9 cellular contexts compared by ENCODE assay signal in the genomic region with DNA sequence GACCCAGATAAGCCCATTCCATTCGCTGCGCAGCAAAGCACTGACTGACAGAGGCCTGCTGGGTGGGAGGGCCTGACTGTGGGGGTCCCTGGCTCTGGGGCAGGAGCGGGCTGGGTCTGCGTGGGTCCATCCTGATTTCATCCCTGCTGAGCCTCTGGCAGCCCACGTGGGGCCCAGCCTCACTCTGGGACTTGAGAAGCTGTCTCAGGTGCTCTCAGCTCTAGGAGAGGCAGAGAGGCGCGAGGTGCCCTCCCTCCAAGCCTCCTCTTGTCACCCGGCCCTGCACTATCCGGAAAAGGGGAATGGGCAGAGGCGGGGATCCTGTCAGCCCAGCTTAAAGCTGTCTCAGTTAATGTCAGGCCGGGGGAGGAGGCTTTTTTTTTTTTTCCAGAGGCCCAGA. TPM values are rescaled to one million over a fixed set of nuclear protein-coding genes. Genes with fewer than 3 reads are reported as not detected.
A peak's percentile ranks its signal among the peaks of the same experiment; 100 is the strongest.
DNase-seq lines count a peak whose midpoint lies in the region; ATAC-seq and TF ChIP-seq lines count a peak whose summit lies in the region.
"Had no signal": no experiment of that assay in that cellular context is flagged by ENCODE, and none has a peak within 500 bp of the region (broad histone marks: within the 10 kb centered on the region; RNA-seq: fewer than 3 reads in every experiment).

No MANE protein-coding gene starts in this region.

- H3K4me1 ChIP-seq in endodermal cell (ENCODE audit: control insufficient read depth, insufficient read depth, low read length) (peaks cover 3% of the 10 kb centered on the region), rectal smooth muscle tissue (ENCODE audit: control insufficient read depth, insufficient read depth, low read length) (peaks cover 10% of the 10 kb centered on the region)

- DNase-seq in DMS79 treated with DMSO at 0.1 percent for 48 hours (lab: John Stamatoyannopoulos, UW): peak; percentile 18
- DNase-seq in OCI-M1 (lab: John Stamatoyannopoulos, UW): peak; percentile 17
- peak; percentile 64 for DNase-seq in endodermal cell
- DNase-seq in middle frontal gyrus (ENCODE audit: extremely low spot score, low spot score): no peak
- no peak for DNase-seq in effector CD8-positive, alpha-beta T cell (lab: John Stamatoyannopoulos, UW)
- no peak for DNase-seq in omental fat pad (ENCODE audit: low spot score)

- H3K4me1 Mint-ChIP-seq in endodermal cell: no peaks in the 10 kb centered on the region

- H3K4me3 ChIP-seq in endodermal cell (ENCODE audit: low read length) (peak overlapping the region; percentile 81), rectal smooth muscle tissue (ENCODE audit: low read length) (peak overlapping the region; percentile 77)

- no peak overlapping the region for H3K9ac ChIP-seq in endodermal cell (ENCODE audit: extremely low read depth, low read length, poor library complexity, severe bottlenecking)
- no peak overlapping the region for H3K9ac ChIP-seq in rectal smooth muscle tissue (ENCODE audit: low read length)

- peak overlapping the region; percentile 58 for H3K4me3 Mint-ChIP-seq in endodermal cell

- peaks cover 11% of the 10 kb centered on the region for H3K27me3 Mint-ChIP-seq in endodermal cell (ENCODE audit: insufficient read depth)

- ATAC-seq in HG02571 (IDR thresholded peaks at IDR 0.05; ENCODE audit: unreplicated experiment): no peak
- ATAC-seq in omental fat pad (ENCODE audit: low FRiP score): no peak

- H3K36me3 Mint-ChIP-seq in endodermal cell (ENCODE audit: low read depth): no peaks in the 10 kb centered on the region

- WGBS in endodermal cell (ENCODE audit: insufficient coverage in 1 of 2, insufficient read length in 1 of 2), 2 experiments: 53 to 60% methylated on average over 7 to 11 of the region's 11 CpGs

- H3K27ac ChIP-seq in endodermal cell (ENCODE audit: low read depth, low read length): no peak overlapping the region
- no peak overlapping the region for H3K27ac ChIP-seq in rectal smooth muscle tissue (ENCODE audit: low read depth, low read length)

- H3K9me3 Mint-ChIP-seq in endodermal cell: no peaks in the 10 kb centered on the region

- H3K27ac Mint-ChIP-seq in endodermal cell: no peak overlapping the region

- no peaks in the 10 kb centered on the region for H3K9me3 ChIP-seq in endodermal cell (ENCODE audit: control insufficient read depth, low read length)
- H3K9me3 ChIP-seq: thyroid gland had no signal

- no peaks in the 10 kb centered on the region for H3K27me3 ChIP-seq in endodermal cell (ENCODE audit: control insufficient read depth, insufficient read depth, low read length, poor library complexity, severe bottlenecking)
- no peaks in the 10 kb centered on the region for H3K27me3 ChIP-seq in rectal smooth muscle tissue (ENCODE audit: control insufficient read depth, insufficient read depth, low read length)
- H3K27me3 ChIP-seq: thyroid gland had no signal

- H3K36me3 ChIP-seq in endodermal cell (ENCODE audit: control insufficient read depth, insufficient read depth, low read length) (no peaks in the 10 kb centered on the region), rectal smooth muscle tissue (ENCODE audit: control insufficient read depth, insufficient read depth, low read length) (no peaks in the 10 kb centered on the region)
- H3K36me3 ChIP-seq: thyroid gland had no signal

- no peak for TF ChIP-seq CTCF in endodermal cell (conservative IDR thresholded peaks at IDR 0.05)
- TF ChIP-seq CTCF in omental fat pad (IDR thresholded peaks at IDR 0.05): no peak

RNA-seq across cellular contexts. Expression of gene ABCB9, which starts 0.9 kb away (rescaled TPM):
- total RNA-seq in endodermal cell (1 to 10 TPM; 5.4 to 6.0 TPM), omental fat pad (1 to 10 TPM; 1.3 to 4.7 (median 2.7) TPM)
- polyA plus RNA-seq in endodermal cell (2013, experiment 1 of 2): 4.1 TPM
- polyA plus RNA-seq in endodermal cell (2013, experiment 2 of 2): 4.3 TPM

RNA-seq across cellular contexts. Expression of gene OGFOD2, which starts 9.7 kb away (rescaled TPM):
- total RNA-seq in endodermal cell (10 to 100 TPM; 17.5 to 19.9 TPM), omental fat pad (10 to 100 TPM in 1 of 4 donors, 1 to 10 TPM in 3; 3.1 to 13.9 (median 6.2) TPM)
- 8.8 TPM for polyA plus RNA-seq in endodermal cell (2013, experiment 1 of 2)
- 9.8 TPM for polyA plus RNA-seq in endodermal cell (2013, experiment 2 of 2)

RNA-seq across cellular contexts. Expression of gene ARL6IP4, which starts 15.1 kb away (rescaled TPM):
- total RNA-seq in endodermal cell (100 to 1,000 TPM; 136 to 149 TPM), omental fat pad (100 to 1,000 TPM; 146 to 241 (median 189) TPM)
- polyA plus RNA-seq in endodermal cell (2013, experiment 1 of 2): 145 TPM
- polyA plus RNA-seq in endodermal cell (2013, experiment 2 of 2): 144 TPM

Comparison
In these comparisons a context has a peak if more than half of its experiments do, and no peak if none do; other contexts are left out.
1. DNase-seq: peak in DMS79 treated with DMSO at 0.1 percent for 48 hours (single experiment), OCI-M1 (single experiment) and endodermal cell (single experiment); none in middle frontal gyrus (single experiment), effector CD8-positive, alpha-beta T cell (single experiment) and omental fat pad (single experiment).